In genomic region chr7:24971333-24972165, GRCh38 we compare ENCODE assay signal across 2 cellular contexts.
TF ChIP-seq lines count a peak whose summit lies in the region.

No MANE protein-coding gene starts in this region.

TF ChIP-seq in HepG2, 621 proteins besides CTCF, POLR2A, EP300 and RAD21 (continues in another document):
- TF ChIP-seq GLMP (CRISPR knock-in tag; IDR thresholded peaks at IDR 0.05; ENCODE audit: borderline replicate concordance) (no peak), TP53 (CRISPR knock-in tag; conservative IDR thresholded peaks at IDR 0.05) (peak; percentile 97), ELF3 (CRISPR knock-in tag; IDR thresholded peaks at IDR 0.05) (0 out of 2 replicates have a peak, but pooled peaks have one; percentile 19), PAX8 (CRISPR knock-in tag; IDR thresholded peaks at IDR 0.05; ENCODE audit: borderline replicate concordance) (no peak), HNRNPL (IDR thresholded peaks at IDR 0.05; ENCODE audit: low read depth, low read length) (no peak), ZNF792 (CRISPR knock-in tag; IDR thresholded peaks at IDR 0.05) (0 out of 2 replicates have a peak, but pooled peaks have one; percentile 24), ZNF136 (CRISPR knock-in tag; IDR thresholded peaks at IDR 0.05; ENCODE audit: low read depth) (0 out of 2 replicates have a peak, but pooled peaks have one; percentile 37), GATA4 (IDR thresholded peaks at IDR 0.05; ENCODE audit: borderline replicate concordance, low read depth) (no peak), BHLHE40 (IDR thresholded peaks at IDR 0.05; ENCODE audit: low read length) (peak; percentile 67), ZNF614 (CRISPR knock-in tag; IDR thresholded peaks at IDR 0.05; ENCODE audit: borderline replicate concordance) (0 out of 2 replicates have a peak, but pooled peaks have one; percentile 14), ZBTB4 (CRISPR knock-in tag; IDR thresholded peaks at IDR 0.05; ENCODE audit: borderline replicate concordance) (no peak), ARID5B (CRISPR knock-in tag; IDR thresholded peaks at IDR 0.05) (peak; percentile 53), RXRA (CRISPR knock-in tag; IDR thresholded peaks at IDR 0.05) (peak; percentile 49; the same call in 1 of the 2 replicates), SOX13 (IDR thresholded peaks at IDR 0.05) (no peak), SOX13 (CRISPR knock-in tag; conservative IDR thresholded peaks at IDR 0.05 in 1 of 2, IDR thresholded peaks at IDR 0.05 in 1 of 2) (0 out of 4 replicates have a peak, but pooled peaks of 1 of the 2 experiments have one; percentile 56), ZNF292 (CRISPR knock-in tag; IDR thresholded peaks at IDR 0.05; ENCODE audit: borderline replicate concordance, low read depth) (peak; percentile 48; the same call in 1 of the 2 replicates), ZNF644 (CRISPR knock-in tag; IDR thresholded peaks at IDR 0.05; ENCODE audit: low read depth) (peak; percentile 90), ZNF101 (CRISPR knock-in tag; IDR thresholded peaks at IDR 0.05; ENCODE audit: borderline replicate concordance, low read depth) (no peak), CBX5 (CRISPR knock-in tag; IDR thresholded peaks at IDR 0.05; ENCODE audit: borderline replicate concordance) (0 out of 2 replicates have a peak, but pooled peaks have one; percentile 31), TFE3 (CRISPR knock-in tag; IDR thresholded peaks at IDR 0.05) (peak; percentile 96)

TF ChIP-seq in SK-N-SH, 30 proteins besides CTCF, POLR2A, EP300 and RAD21:
- TF ChIP-seq REST (IDR thresholded peaks at IDR 0.05; ENCODE audit: low read depth, low read length) (0 out of 2 replicates have a peak, but pooled peaks have one; percentile 25), YY1 (IDR thresholded peaks at IDR 0.05; ENCODE audit: low read depth) (no peak), MXI1 (IDR thresholded peaks at IDR 0.05; ENCODE audit: low read depth, low read length) (peak; percentile 71), RCOR1 (IDR thresholded peaks at IDR 0.05; ENCODE audit: low read length) (peak; percentile 55; the same call in 1 of the 2 replicates), POLR2AphosphoS5 (IDR thresholded peaks at IDR 0.05; ENCODE audit: low read depth, low read length) (no peak; the same call in 1 of the 2 replicates), SIN3A (IDR thresholded peaks at IDR 0.05; ENCODE audit: borderline replicate concordance, low read depth, low read length) (no peak), MEF2A (IDR thresholded peaks at IDR 0.05; ENCODE audit: borderline replicate concordance, low read depth) (no peak), RXRA (IDR thresholded peaks at IDR 0.05; ENCODE audit: borderline replicate concordance, low read depth) (peak; percentile 91), SMC3 (IDR thresholded peaks at IDR 0.05; ENCODE audit: low read depth, low read length) (no peak), EZH2phosphoT487 (IDR thresholded peaks at IDR 0.05; ENCODE audit: borderline replicate concordance, low read depth) (no peak), TEAD4 (IDR thresholded peaks at IDR 0.05; ENCODE audit: borderline replicate concordance, insufficient read depth) (peak; percentile 45; the same call in 1 of the 2 replicates), NFIC (IDR thresholded peaks at IDR 0.05; ENCODE audit: borderline replicate concordance) (peak; percentile 6; the same call in 1 of the 2 replicates), USF2 (IDR thresholded peaks at IDR 0.05; ENCODE audit: borderline replicate concordance, low read depth, low read length) (peak; percentile 6; the same call in 1 of the 2 replicates), GABPA (IDR thresholded peaks at IDR 0.05; ENCODE audit: low read depth) (no peak), CHD2 (IDR thresholded peaks at IDR 0.05; ENCODE audit: low read length, partially characterized antibody) (no peak), RFX5 (IDR thresholded peaks at IDR 0.05; ENCODE audit: low read length) (no peak), FOXM1 (IDR thresholded peaks at IDR 0.05; ENCODE audit: low read depth) (no peak), NRF1 (IDR thresholded peaks at IDR 0.05; ENCODE audit: low read depth, low read length) (no peak), USF1 (IDR thresholded peaks at IDR 0.05; ENCODE audit: borderline replicate concordance, low read depth) (peak; percentile 81; the same call in 1 of the 2 replicates), ELF1 (IDR thresholded peaks at IDR 0.05) (no peak), FOSL2 (IDR thresholded peaks at IDR 0.05; ENCODE audit: borderline replicate concordance, low read depth) (peak; percentile 74), GATA2 (CRISPR knock-in tag; IDR thresholded peaks at IDR 0.05) (peak; percentile 76), IRF3 (IDR thresholded peaks at IDR 0.05; ENCODE audit: low read depth, low read length) (no peak), MAX (IDR thresholded peaks at IDR 0.05; ENCODE audit: low read depth) (peak; percentile 94), TAF1 (IDR thresholded peaks at IDR 0.05; ENCODE audit: borderline replicate concordance, low read depth, low read length) (no peak), JUND (IDR thresholded peaks at IDR 0.05) (peak; percentile 54; the same call in 1 of the 2 replicates), TCF12 (IDR thresholded peaks at IDR 0.05) (peak; percentile 93), PBX3 (IDR thresholded peaks at IDR 0.05) (peak; percentile 50), FOXJ3 (CRISPR knock-in tag; IDR thresholded peaks at IDR 0.05) (no peak), ZBTB33 (IDR thresholded peaks at IDR 0.05; ENCODE audit: borderline replicate concordance, low read depth) (no peak)
